ENCODE assay signal across 8 cellular contexts in genomic region chr19:49766007-49766937, GRCh38. TPM values are rescaled to one million over a fixed set of nuclear protein-coding genes. Genes with fewer than 3 reads are reported as not detected.
DNase-seq lines count a peak whose midpoint lies in the region; ATAC-seq and TF ChIP-seq lines count a peak whose summit lies in the region.

No MANE protein-coding gene starts in this region.

- ATAC-seq in GM21423 (IDR thresholded peaks at IDR 0.05; ENCODE audit: unreplicated experiment), result peak; percentile 91

- no peak overlapping the region for H3K23ac ChIP-seq in mesendoderm (ENCODE audit: low read length)

- H3K4me1 ChIP-seq in HUES48 (ENCODE audit: control insufficient read depth, insufficient read depth, low read length), result peaks cover 16% of the 10 kb centered on the region; the same call in 1 of the 2 replicates
- H3K4me1 ChIP-seq in NT2/D1 (ENCODE audit: insufficient read depth, insufficient read length), result peaks cover 11% of the 10 kb centered on the region
- H3K4me1 ChIP-seq in endodermal cell (ENCODE audit: control insufficient read depth, insufficient read depth, low read length), result peaks cover 3% of the 10 kb centered on the region
- peaks cover 6% of the 10 kb centered on the region for H3K4me1 ChIP-seq in mesendoderm (ENCODE audit: control insufficient read depth, low read depth, low read length)

- WGBS in endodermal cell (ENCODE audit: insufficient coverage in 1 of 2, insufficient read length in 1 of 2), 2 experiments, result 1 to 2% methylated on average over 11 to 54 of the region's 54 CpGs
- no CpG with 5 or more reads among the region's 54 CpGs for WGBS in mesendoderm (ENCODE audit: extremely low coverage, insufficient coverage, low lambda C conversion rate)

- DNase-seq in Calu3 (peak; percentile 99), NT2/D1 (ENCODE audit: low read depth, low spot score) (peak; percentile 98), endodermal cell (peak; percentile 100), mesendoderm (peak; percentile 100)
- peak; percentile 98 for DNase-seq in activated CD8-positive, alpha-beta memory T cell treated with anti-CD3 and anti-CD28 coated beads, Interleukin-2, amount 50 U/mL, for 24 hours (ENCODE audit: extremely low read depth)
- DNase-seq in stimulated activated CD8-positive, alpha-beta memory T cell treated with anti-CD3 and anti-CD28 coated beads, Interleukin-12 subunit alpha, Interleukin-12 subunit beta, amount 100 ng/mL, for 4 hours (ENCODE audit: low read depth), result peak; percentile 98

- H4K8ac ChIP-seq in mesendoderm (ENCODE audit: low read depth, low read length), result no peak overlapping the region

- H3K36me3 ChIP-seq in HUES48 (ENCODE audit: control insufficient read depth, insufficient read depth, low read length), result no peaks in the 10 kb centered on the region
- H3K36me3 ChIP-seq in NT2/D1 (ENCODE audit: insufficient read depth, insufficient read length, low read length), result peaks cover 20% of the 10 kb centered on the region
- H3K36me3 ChIP-seq in endodermal cell (ENCODE audit: control insufficient read depth, insufficient read depth, low read length), result no peaks in the 10 kb centered on the region
- no peaks in the 10 kb centered on the region for H3K36me3 ChIP-seq in mesendoderm (ENCODE audit: control insufficient read depth, insufficient read depth, low read length)

- peak overlapping the region; percentile 82 for H2BK5ac ChIP-seq in mesendoderm (ENCODE audit: low read length)

- H3K9me3 Mint-ChIP-seq in Calu3 (ENCODE audit: low read depth, unreplicated experiment) (no peaks in the 10 kb centered on the region), endodermal cell (peaks cover 2% of the 10 kb centered on the region)

- H3K27me3 ChIP-seq in HUES48 (ENCODE audit: control insufficient read depth, insufficient read depth, low read length) (no peaks in the 10 kb centered on the region), NT2/D1 (ENCODE audit: insufficient read depth, insufficient read length) (no peaks in the 10 kb centered on the region), endodermal cell (ENCODE audit: control insufficient read depth, insufficient read depth, low read length, poor library complexity, severe bottlenecking) (no peaks in the 10 kb centered on the region), mesendoderm (ENCODE audit: insufficient read depth, low read length, poor library complexity) (no peaks in the 10 kb centered on the region)

- H4K5ac ChIP-seq in mesendoderm (ENCODE audit: low read length), result peak overlapping the region; percentile 98

- peak overlapping the region; percentile 84 for H3K18ac ChIP-seq in mesendoderm (ENCODE audit: low read length)

- CTCF ChIA-PET in Calu3 (lab: Charles Lee), result interaction anchor here (0.5 to 1.1 kb wide), 7 partner anchors 8 to 155 kb away, joined by 3 to 6 read pairs (median 4); partner anchors contain the start of gene RRAS

- H3K9me3 ChIP-seq in HUES48 (ENCODE audit: control insufficient read depth, insufficient read depth, low read length) (no peaks in the 10 kb centered on the region), NT2/D1 (ENCODE audit: insufficient read depth, low read length) (no peaks in the 10 kb centered on the region), endodermal cell (ENCODE audit: control insufficient read depth, low read length) (no peaks in the 10 kb centered on the region)

- H2BK120ac ChIP-seq in mesendoderm (ENCODE audit: low read depth, low read length), result peak overlapping the region; percentile 79

- H3K27ac Mint-ChIP-seq in Calu3 (ENCODE audit: unreplicated experiment) (peak overlapping the region; percentile 90), endodermal cell (peak overlapping the region; percentile 99)

- H3K4me3 ChIP-seq in HUES48 (ENCODE audit: low read depth, low read length) (peak overlapping the region; percentile 60), NT2/D1 (ENCODE audit: insufficient read length, low read depth) (peak overlapping the region; percentile 3), endodermal cell (ENCODE audit: low read length) (peak overlapping the region; percentile 77), mesendoderm (ENCODE audit: low read length) (peak overlapping the region; percentile 0)

- peak overlapping the region; percentile 92 for H3K9ac ChIP-seq in HUES48 (ENCODE audit: low read depth, low read length)
- peak overlapping the region; percentile 69 for H3K9ac ChIP-seq in NT2/D1 (ENCODE audit: insufficient read length, low read depth)
- peak overlapping the region; percentile 95 for H3K9ac ChIP-seq in endodermal cell (ENCODE audit: extremely low read depth, low read length, poor library complexity, severe bottlenecking)
- peak overlapping the region; percentile 73 for H3K9ac ChIP-seq in mesendoderm (ENCODE audit: low read length)

- no peak for TF ChIP-seq CTCF in Calu3 (IDR thresholded peaks at IDR 0.05; ENCODE audit: unreplicated experiment)
- TF ChIP-seq CTCF in endodermal cell (conservative IDR thresholded peaks at IDR 0.05), result no peak

- BruUV-seq in Calu3 (replicated peaks; lab: Mats Ljungman, UMichigan), result TSS peak; percentile 97

- peaks cover 24% of the 10 kb centered on the region for H3K4me1 Mint-ChIP-seq in Calu3 (ENCODE audit: low read depth, unreplicated experiment)
- H3K4me1 Mint-ChIP-seq in endodermal cell, result peaks cover 19% of the 10 kb centered on the region

- H3K4me2 ChIP-seq in mesendoderm (ENCODE audit: low read length), result peak overlapping the region; percentile 64

- H3K4me3 Mint-ChIP-seq in Calu3 (ENCODE audit: low read depth, unreplicated experiment) (peak overlapping the region; percentile 79), endodermal cell (peak overlapping the region; percentile 89)

- no peak overlapping the region for H2BK15ac ChIP-seq in mesendoderm (replicated peaks; ENCODE audit: low read depth)

- peak overlapping the region; percentile 75 for H3K56ac ChIP-seq in mesendoderm (ENCODE audit: low read length)

- H3K4ac ChIP-seq in mesendoderm (ENCODE audit: low read depth, low read length), result peak overlapping the region; percentile 97

- no peaks in the 10 kb centered on the region for H3K27me3 Mint-ChIP-seq in Calu3 (ENCODE audit: unreplicated experiment)
- H3K27me3 Mint-ChIP-seq in endodermal cell (ENCODE audit: insufficient read depth), result no peaks in the 10 kb centered on the region

- peaks cover 21% of the 10 kb centered on the region for H3K79me1 ChIP-seq in mesendoderm (ENCODE audit: low read length)

- peak overlapping the region; percentile 65 for H2AK5ac ChIP-seq in mesendoderm (ENCODE audit: low read length)

- peaks cover 17% of the 10 kb centered on the region for H3K79me2 ChIP-seq in mesendoderm (ENCODE audit: control insufficient read depth, insufficient read depth, low read length)

- peak overlapping the region; percentile 98 for H3K27ac ChIP-seq in HUES48 (ENCODE audit: low read depth, low read length)
- H3K27ac ChIP-seq in endodermal cell (ENCODE audit: low read depth, low read length), result peak overlapping the region; percentile 90
- H3K27ac ChIP-seq in mesendoderm (ENCODE audit: low read depth, low read length), result peak overlapping the region; percentile 94

- intact Hi-C loops in Calu3 (cut with micrococcal nuclease; ENCODE audit: unreplicated experiment), result no loop called here

- H3K36me3 Mint-ChIP-seq in Calu3 (ENCODE audit: insufficient read depth, unreplicated experiment) (peaks cover 27% of the 10 kb centered on the region), endodermal cell (ENCODE audit: low read depth) (peaks cover 3% of the 10 kb centered on the region)

RNA-seq across cellular contexts. Expression of gene AP2A1, which starts 0.5 kb away (rescaled TPM):
- total RNA-seq in Calu3 (2022) (80.1 and 89.0 TPM in 2 replicates), endodermal cell (100 to 1,000 TPM; 100 to 110 TPM)
- 80.4 TPM for polyA plus RNA-seq in endodermal cell (2013, experiment 1 of 2)
- 71.7 TPM for polyA plus RNA-seq in endodermal cell (2013, experiment 2 of 2)
- 53.3 TPM for polyA plus RNA-seq in mesendoderm (2013, experiment 1 of 2)
- polyA plus RNA-seq in mesendoderm (2013, experiment 2 of 2), result 51.9 TPM

RNA-seq across cellular contexts. Expression of gene TSKS, which starts 3.2 kb away (rescaled TPM):
- total RNA-seq in Calu3 (2022) (not detected in 2 replicates), endodermal cell (under 1 TPM in 1 of 2 donors, not detected in 1; 0.31 TPM)
- not detected for polyA plus RNA-seq in endodermal cell (2013, experiment 1 of 2)
- polyA plus RNA-seq in endodermal cell (2013, experiment 2 of 2), result not detected
- polyA plus RNA-seq in mesendoderm (2013, experiment 1 of 2), result 0.08 TPM
- 0.07 TPM for polyA plus RNA-seq in mesendoderm (2013, experiment 2 of 2)

RNA-seq across cellular contexts. Expression of gene FUZ, which starts 46.8 kb away (rescaled TPM):
- total RNA-seq in Calu3 (2022) (12.2 and 17.0 TPM in 2 replicates), endodermal cell (10 to 100 TPM; 26.1 to 41.2 TPM)
- 33.6 TPM for polyA plus RNA-seq in endodermal cell (2013, experiment 1 of 2)
- 32.8 TPM for polyA plus RNA-seq in endodermal cell (2013, experiment 2 of 2)
- polyA plus RNA-seq in mesendoderm (2013, experiment 1 of 2), result 11.5 TPM
- polyA plus RNA-seq in mesendoderm (2013, experiment 2 of 2), result 11.6 TPM

RNA-seq across cellular contexts. Expression of gene MED25, which starts 51.8 kb away (rescaled TPM):
- total RNA-seq in Calu3 (2022), result 89.7 and 95.8 TPM in 2 replicates
- total RNA-seq in endodermal cell, result 10 to 100 TPM; 89.1 to 90.0 TPM
- polyA plus RNA-seq in endodermal cell (2013, experiment 1 of 2), result 83.7 TPM
- polyA plus RNA-seq in endodermal cell (2013, experiment 2 of 2), result 73.4 TPM
- polyA plus RNA-seq in mesendoderm (2013, experiment 1 of 2), result 42.3 TPM
- polyA plus RNA-seq in mesendoderm (2013, experiment 2 of 2), result 43.2 TPM

Comparison
In these comparisons a context has a peak if more than half of its experiments do, and no peak if none do; other contexts are left out.
1. Peak in every context shown above with its lines: DNase-seq, ATAC-seq, H3K4me3 ChIP-seq and H3K27ac ChIP-seq.
2. H3K4me3 ChIP-seq: peak in every context shown above with its lines; median percentile 77 in endodermal cell; 60 in HUES48; 3 in NT2/D1; 0 in mesendoderm.